In genomic region chr2:4516362-4516761, GRCh38 we compare ENCODE assay signal across 19 cellular contexts.
A peak's percentile ranks its signal among the peaks of the same experiment; 100 is the strongest.
DNase-seq lines count a peak whose midpoint lies in the region; ATAC-seq, FAIRE-seq and TF ChIP-seq lines count a peak whose summit lies in the region.
"Had no signal": no experiment of that assay in that cellular context is flagged by ENCODE, and none has a peak within 500 bp of the region (broad histone marks: within the 10 kb centered on the region; RNA-seq: fewer than 3 reads in every experiment).

No MANE protein-coding gene starts in this region.

- H3K9me3 ChIP-seq in endothelial cell of umbilical vein (replicated peaks; ENCODE audit: control insufficient read depth, insufficient read depth, low read length) (no peaks in the 10 kb centered on the region), neural progenitor cell (ENCODE audit: low read depth) (no peaks in the 10 kb centered on the region)

- H3F3A ChIP-seq in neural progenitor cell (ENCODE audit: low read depth): no peaks in the 10 kb centered on the region

- no peaks in the 10 kb centered on the region for H3K4me1 Mint-ChIP-seq in neural progenitor cell
- H3K4me1 Mint-ChIP-seq: CD4-positive, alpha-beta memory T cell; GM23338 had no signal

- DNase-seq in NCI-H2171 treated with DMSO at 0.1 percent for 48 hours (lab: John Stamatoyannopoulos, UW): peak; percentile 35
- no peak for DNase-seq in NCI-H2171 (lab: John Stamatoyannopoulos, UW)
- DNase-seq in ELF-1 (ENCODE audit: low read depth, low spot score): peak; percentile 29
- DNase-seq in endothelial cell of umbilical vein (ENCODE audit: low read depth, low spot score): peak; percentile 81
- DNase-seq in neural progenitor cell (ENCODE audit: low spot score): no peak
- DNase-seq in substantia nigra (lab: John Stamatoyannopoulos, UW): no peak
- DNase-seq in stimulated activated CD4-positive, alpha-beta T cell treated with anti-CD3 and anti-CD28 coated beads, Interleukin-12 subunit alpha, Interleukin-12 subunit beta, amount 100 ng/mL, for 4 hours: no peak
- DNase-seq: C1 segment of cervical spinal cord; Calu3; CD4-positive, alpha-beta memory T cell; COR-L47; DMS153; DND-41; GDM1; H9 had no signal

- H3K27ac Mint-ChIP-seq in neural progenitor cell: no peak overlapping the region
- H3K27ac Mint-ChIP-seq: CD4-positive, alpha-beta memory T cell; GM23338; H9 had no signal

- no peaks in the 10 kb centered on the region for H3K79me2 ChIP-seq in endothelial cell of umbilical vein (ENCODE audit: control insufficient read depth, insufficient read depth, low read length)
- no peaks in the 10 kb centered on the region for H3K79me2 ChIP-seq in neural progenitor cell (ENCODE audit: low read depth)

- no peaks in the 10 kb centered on the region for H3K27me3 ChIP-seq in endothelial cell of umbilical vein (ENCODE audit: control insufficient read depth in 2 of 2, insufficient read depth in 2 of 2, low read length in 2 of 2)
- no peaks in the 10 kb centered on the region for H3K27me3 ChIP-seq in neural progenitor cell

- no peak overlapping the region for H3K9ac ChIP-seq in endothelial cell of umbilical vein (replicated peaks; ENCODE audit: extremely low read depth, insufficient read depth, low read length)
- H3K9ac ChIP-seq in neural progenitor cell: no peak overlapping the region

- no peak for ATAC-seq in GM18858 (IDR thresholded peaks at IDR 0.05; ENCODE audit: unreplicated experiment)
- ATAC-seq: GM12878, GM23338, HCT116 had no signal

- peak overlapping the region; percentile 79 for H2AFZ ChIP-seq in endothelial cell of umbilical vein (ENCODE audit: low read depth, low read length)
- peak overlapping the region; percentile 51 for H2AFZ ChIP-seq in neural progenitor cell (replicated peaks)
- H2AFZ ChIP-seq: GM23338 had no signal

- intact Hi-C loops in endothelial cell of umbilical vein (cut with micrococcal nuclease): loop anchor here (2.0 kb wide), 1 partner anchor 14 kb away; no protein-coding TSS in a partner anchor

- H3K4me1 ChIP-seq in endothelial cell of umbilical vein (ENCODE audit: control insufficient read depth, extremely low read depth, insufficient read depth, low read length) (peaks cover 6% of the 10 kb centered on the region), neural progenitor cell (peaks cover 11% of the 10 kb centered on the region)

- peak overlapping the region; percentile 59 for H3K4me2 ChIP-seq in endothelial cell of umbilical vein (ENCODE audit: insufficient read depth, low read length)
- H3K4me2 ChIP-seq in neural progenitor cell: no peak overlapping the region
- H3K4me2 ChIP-seq: GM23338 had no signal

- no peak for TF ChIP-seq POLR2A in endothelial cell of umbilical vein (IDR thresholded peaks at IDR 0.05; ENCODE audit: low read depth, low read length)

- no peaks in the 10 kb centered on the region for H3K36me3 Mint-ChIP-seq in neural progenitor cell
- H3K36me3 Mint-ChIP-seq: CD4-positive, alpha-beta memory T cell had no signal

- H4K20me1 ChIP-seq in endothelial cell of umbilical vein (replicated peaks; ENCODE audit: control insufficient read depth, extremely low read depth, insufficient read depth, low read length) (no peaks in the 10 kb centered on the region), neural progenitor cell (ENCODE audit: low read depth) (no peaks in the 10 kb centered on the region)

- peak; percentile 12 for FAIRE-seq in endothelial cell of umbilical vein (lab: Jason Lieb, UNC)
- FAIRE-seq: GM12878 had no signal

- no peaks in the 10 kb centered on the region for H3K27me3 Mint-ChIP-seq in neural progenitor cell (ENCODE audit: insufficient read depth, low read depth)
- H3K27me3 Mint-ChIP-seq: CD4-positive, alpha-beta memory T cell had no signal

- no peak overlapping the region for H3K4me3 ChIP-seq in endothelial cell of umbilical vein (replicated peaks in 1 of 3; ENCODE audit: insufficient read depth in 1 of 3, low read depth in 1 of 3, low read length in 3 of 3)
- no peak overlapping the region for H3K4me3 ChIP-seq in neural progenitor cell
- H3K4me3 ChIP-seq: GM12878, GM23338 had no signal

- dilution Hi-C loops in endothelial cell of umbilical vein (cut with MboI; ENCODE audit: extremely low pct_ligation_motif_present, low sequenced_read_pairs): no loop called here

- no peak overlapping the region for H3K27ac ChIP-seq in endothelial cell of umbilical vein (ENCODE audit: insufficient read depth, low read depth, low read length)
- no peak overlapping the region for H3K27ac ChIP-seq in neural progenitor cell
- H3K27ac ChIP-seq in substantia nigra (ENCODE audit: low read depth, low read length, poor library complexity, severe bottlenecking): no peak overlapping the region

- H3K9me3 Mint-ChIP-seq in neural progenitor cell: peaks cover 3% of the 10 kb centered on the region
- H3K9me3 Mint-ChIP-seq: H9 had no signal

- H3K9me1 ChIP-seq in endothelial cell of umbilical vein (replicated peaks; ENCODE audit: control insufficient read depth, extremely low read depth, insufficient read depth, low read length): no peaks in the 10 kb centered on the region

- CTCF ChIA-PET in endothelial cell of umbilical vein (lab: Charles Lee): interaction anchor here (1.5 kb wide), 1 partner anchor 9 kb away, joined by 3 read pairs; no protein-coding TSS in a partner anchor

- BruUV-seq in endothelial cell of umbilical vein (replicated peaks; lab: Mats Ljungman, UMichigan): no TSS peak

- no peak overlapping the region for H3K4me3 Mint-ChIP-seq in neural progenitor cell
- H3K4me3 Mint-ChIP-seq: CD4-positive, alpha-beta memory T cell; GM23338; H9 had no signal

- POLR2A ChIA-PET in endothelial cell of umbilical vein (lab: Charles Lee): no interaction called here

- H3K36me3 ChIP-seq in endothelial cell of umbilical vein (ENCODE audit: control insufficient read depth in 2 of 2, extremely low read depth in 1 of 2, insufficient read depth in 2 of 2, low read length in 2 of 2) (no peaks in the 10 kb centered on the region), neural progenitor cell (no peaks in the 10 kb centered on the region)

- TF ChIP-seq CTCF in endothelial cell of umbilical vein (IDR thresholded peaks at IDR 0.05; ENCODE audit: extremely low read depth in 1 of 2, insufficient read depth in 1 of 2, low read depth in 1 of 2, low read length in 2 of 2): no peak
- TF ChIP-seq CTCF in neural progenitor cell (IDR thresholded peaks at IDR 0.05): no peak

TF ChIP-seq in endothelial cell of umbilical vein, 7 proteins besides CTCF, POLR2A, EP300 and RAD21:
- TF ChIP-seq EZH2 (IDR thresholded peaks at IDR 0.05; ENCODE audit: borderline replicate concordance, low read depth, low read length, severe bottlenecking) (no peak), MAX (IDR thresholded peaks at IDR 0.05; ENCODE audit: insufficient read depth, insufficient read length) (no peak), POLR2AphosphoS5 (IDR thresholded peaks at IDR 0.05; ENCODE audit: insufficient read depth, low read depth, low read length) (no peak), FOS (IDR thresholded peaks at IDR 0.05; ENCODE audit: borderline replicate concordance, insufficient read depth, low read length) (no peak), JUN (IDR thresholded peaks at IDR 0.05; ENCODE audit: borderline replicate concordance, insufficient read depth, insufficient read length, low read depth) (no peak), MYC (IDR thresholded peaks at IDR 0.05; ENCODE audit: low read depth, low read length) (no peak), GATA2 (IDR thresholded peaks at IDR 0.05; ENCODE audit: insufficient read depth, insufficient read length, low read depth, low read length) (no peak)

Comparison
In these comparisons a context has a peak if more than half of its experiments do, and no peak if none do; other contexts are left out.
1. DNase-seq: peak in NCI-H2171 treated with DMSO at 0.1 percent for 48 hours (single experiment), ELF-1 (single experiment) and endothelial cell of umbilical vein (single experiment); none in NCI-H2171 (single experiment), neural progenitor cell (single experiment), substantia nigra (0 of 49) and stimulated activated CD4-positive, alpha-beta T cell treated with anti-CD3 and anti-CD28 coated beads, Interleukin-12 subunit alpha, Interleukin-12 subunit beta, amount 100 ng/mL, for 4 hours (single experiment).